Comparison of ENCODE assay signal across 29 cellular contexts in the genomic region with DNA sequence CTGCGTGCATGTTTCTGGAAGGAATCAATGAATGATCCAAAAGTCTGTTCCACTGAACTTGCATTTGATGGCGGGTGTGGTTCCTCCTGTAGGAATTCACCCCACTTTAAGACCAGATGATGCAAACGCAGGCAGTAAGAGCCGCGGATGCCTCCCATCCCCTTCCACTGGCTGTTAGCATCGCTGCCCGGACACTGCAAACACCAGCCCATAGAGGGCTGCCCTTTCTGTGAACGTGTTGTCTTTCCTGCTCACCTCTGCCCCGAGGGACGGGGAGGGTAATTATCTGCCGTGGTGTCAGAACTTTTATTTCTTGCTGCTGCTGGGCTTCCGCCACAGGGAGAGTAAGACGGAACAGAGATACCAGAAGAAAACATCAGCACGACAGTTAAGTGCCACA. TPM values are rescaled to one million over a fixed set of nuclear protein-coding genes. Genes with fewer than 3 reads are reported as not detected.
DNase-seq lines count a peak whose midpoint lies in the region; ATAC-seq, FAIRE-seq and TF ChIP-seq lines count a peak whose summit lies in the region.
"Had no signal": no experiment of that assay in that cellular context is flagged by ENCODE, and none has a peak within 500 bp of the region (broad histone marks: within the 10 kb centered on the region; RNA-seq: fewer than 3 reads in every experiment).

No MANE protein-coding gene starts in this region.

- H3K27ac ChIP-seq in right cardiac atrium (ENCODE audit: low read length) (no peak overlapping the region), astrocyte (ENCODE audit: low read depth, low read length) (no peak overlapping the region), smooth muscle cell (ENCODE audit: low read depth) (peak overlapping the region; percentile 68), thyroid gland (no peak overlapping the region)
- H3K27ac ChIP-seq: ascending aorta, neutrophil, psoas muscle, RWPE1, SK-N-MC had no signal

- TF ChIP-seq CTCF in astrocyte (IDR thresholded peaks at IDR 0.05; ENCODE audit: insufficient read depth, low read depth, low read length): no peak
- TF ChIP-seq CTCF in smooth muscle cell (IDR thresholded peaks at IDR 0.05; ENCODE audit: borderline replicate concordance, insufficient read depth, poor library complexity, severe bottlenecking): no peak
- no peak for TF ChIP-seq CTCF in thyroid gland (IDR thresholded peaks at IDR 0.05)

- peaks cover 1% of the 10 kb centered on the region for H3K36me3 Mint-ChIP-seq in astrocyte (ENCODE audit: low read depth, unreplicated experiment)
- H3K36me3 Mint-ChIP-seq: activated naive CD8-positive, alpha-beta T cell treated with anti-CD3 and anti-CD28 coated beads, Interleukin-2, amount 10 ng/mL, durations not matched to agents 7 days and 5 days; CD4-positive, alpha-beta memory T cell; memory B cell had no signal

- H3K4me1 ChIP-seq in right cardiac atrium (ENCODE audit: control insufficient read depth, insufficient read depth, low read length) (peaks cover 5% of the 10 kb centered on the region), astrocyte (ENCODE audit: insufficient read depth, low read length) (peaks cover 15% of the 10 kb centered on the region), smooth muscle cell (ENCODE audit: low read depth) (peaks cover 13% of the 10 kb centered on the region), thyroid gland (no peaks in the 10 kb centered on the region)
- H3K4me1 ChIP-seq: ascending aorta, psoas muscle had no signal

- no peaks in the 10 kb centered on the region for H3K9me3 ChIP-seq in right cardiac atrium (ENCODE audit: control insufficient read depth, low read length)
- peaks cover 3% of the 10 kb centered on the region for H3K9me3 ChIP-seq in astrocyte (ENCODE audit: insufficient read depth, low read depth, low read length)
- no peaks in the 10 kb centered on the region for H3K9me3 ChIP-seq in smooth muscle cell (replicated peaks; ENCODE audit: low read depth)
- no peaks in the 10 kb centered on the region for H3K9me3 ChIP-seq in thyroid gland
- H3K9me3 ChIP-seq: neutrophil, psoas muscle had no signal

- H2AFZ ChIP-seq in astrocyte (ENCODE audit: low read depth, low read length) (no peak overlapping the region), smooth muscle cell (ENCODE audit: low read depth) (peak overlapping the region; percentile 67)

- peaks cover 29% of the 10 kb centered on the region for H3K27me3 Mint-ChIP-seq in astrocyte (ENCODE audit: low read depth, unreplicated experiment)

- DNase-seq in Right ventricle myocardium inferior (ENCODE audit: missing footprints) (peak; percentile 20), right cardiac atrium (no peak), astrocyte (ENCODE audit: low read depth) (no peak), islet precursor cell (peak; percentile 72), smooth muscle cell (lab: John Stamatoyannopoulos, UW; ENCODE audit: unreplicated experiment) (no peak), glomerular visceral epithelial cell (ENCODE audit: extremely low spot score) (no peak), thyroid gland (no peak)
- DNase-seq: 8988T; activated CD4-positive, alpha-beta T cell treated with anti-CD3 and anti-CD28 coated beads for 36 hours; activated gamma-delta T cell; activated naive CD8-positive, alpha-beta T cell treated with anti-CD3 and anti-CD28 coated beads, Interleukin-2, amount 10 ng/mL, durations not matched to agents 7 days and 5 days; CD4-positive, alpha-beta memory T cell; central memory CD4-positive, alpha-beta T cell; KG1; MG63; NCI-H1105 treated with DMSO at 0.1 percent for 48 hours; NCI-H2029 treated with DMSO at 0.1 percent for 48 hours; NCI-H2227 treated with DMSO at 0.1 percent for 48 hours; NCI-H526 treated with DMSO at 0.1 percent for 48 hours; psoas muscle; stimulated activated naive CD4-positive, alpha-beta T cell treated with Interleukin-2 at 50 U/mL for 16 hours; T-helper 17 cell had no signal

- H3K9ac ChIP-seq in astrocyte (ENCODE audit: low read length) (no peak overlapping the region), smooth muscle cell (ENCODE audit: low read depth) (no peak overlapping the region)

- H3F3A ChIP-seq in smooth muscle cell (ENCODE audit: low read depth): no peaks in the 10 kb centered on the region

- FAIRE-seq in astrocyte (lab: Jason Lieb, UNC): no peak
- FAIRE-seq: GM12878 had no signal

- peaks cover 14% of the 10 kb centered on the region for H3K9me3 Mint-ChIP-seq in astrocyte (ENCODE audit: unreplicated experiment)
- H3K9me3 Mint-ChIP-seq: activated naive CD8-positive, alpha-beta T cell treated with anti-CD3 and anti-CD28 coated beads, Interleukin-2, amount 10 ng/mL, durations not matched to agents 7 days and 5 days; memory B cell had no signal

- peak overlapping the region; percentile 77 for H3K27ac Mint-ChIP-seq in astrocyte (ENCODE audit: unreplicated experiment)
- H3K27ac Mint-ChIP-seq: activated CD4-positive, alpha-beta T cell treated with anti-CD3 and anti-CD28 coated beads for 36 hours; activated naive CD8-positive, alpha-beta T cell treated with anti-CD3 and anti-CD28 coated beads, Interleukin-2, amount 10 ng/mL, durations not matched to agents 7 days and 5 days; CD4-positive, alpha-beta memory T cell; memory B cell; T-helper 17 cell had no signal

- H3K4me2 ChIP-seq in astrocyte (ENCODE audit: low read length) (peak overlapping the region; percentile 51), smooth muscle cell (peak overlapping the region; percentile 74)

- H4K20me1 ChIP-seq in astrocyte (ENCODE audit: insufficient read depth, low read length) (no peaks in the 10 kb centered on the region), smooth muscle cell (ENCODE audit: low read depth) (no peaks in the 10 kb centered on the region)

- H3K4me1 Mint-ChIP-seq in astrocyte (ENCODE audit: low read depth, unreplicated experiment): peaks cover 15% of the 10 kb centered on the region
- H3K4me1 Mint-ChIP-seq: activated CD4-positive, alpha-beta T cell treated with anti-CD3 and anti-CD28 coated beads for 36 hours; activated naive CD8-positive, alpha-beta T cell treated with anti-CD3 and anti-CD28 coated beads, Interleukin-2, amount 10 ng/mL, durations not matched to agents 7 days and 5 days; CD4-positive, alpha-beta memory T cell; memory B cell; T-helper 17 cell had no signal

- H3K79me2 ChIP-seq in astrocyte (ENCODE audit: insufficient read depth, low read length) (no peaks in the 10 kb centered on the region), smooth muscle cell (ENCODE audit: low read depth) (no peaks in the 10 kb centered on the region)

- no peak for TF ChIP-seq POLR2A in thyroid gland (IDR thresholded peaks at IDR 0.05)

- intact Hi-C loops in Right ventricle myocardium inferior (cut with DNase I) (no loop called here), right cardiac atrium (cut with DNase I) (no loop called here), thyroid gland (cut with DNase I) (no loop called here)

- H3K27me3 ChIP-seq in right cardiac atrium (ENCODE audit: control insufficient read depth, insufficient read depth): no peaks in the 10 kb centered on the region
- H3K27me3 ChIP-seq in astrocyte (ENCODE audit: insufficient read depth, low read length): peaks cover 3% of the 10 kb centered on the region
- H3K27me3 ChIP-seq in smooth muscle cell (ENCODE audit: low read depth): no peaks in the 10 kb centered on the region
- no peaks in the 10 kb centered on the region for H3K27me3 ChIP-seq in thyroid gland
- H3K27me3 ChIP-seq: ascending aorta, MG63 had no signal

- H3K36me3 ChIP-seq in astrocyte (ENCODE audit: insufficient read depth, low read length): no peaks in the 10 kb centered on the region
- H3K36me3 ChIP-seq in smooth muscle cell (ENCODE audit: low read depth): no peaks in the 10 kb centered on the region
- H3K36me3 ChIP-seq in thyroid gland: no peaks in the 10 kb centered on the region
- H3K36me3 ChIP-seq: ascending aorta, MG63, neutrophil had no signal

- H3K4me3 ChIP-seq in right cardiac atrium (ENCODE audit: low read length): no peak overlapping the region
- no peak overlapping the region for H3K4me3 ChIP-seq in astrocyte (ENCODE audit: insufficient read depth, low read depth, low read length)
- no peak overlapping the region for H3K4me3 ChIP-seq in smooth muscle cell
- no peak overlapping the region for H3K4me3 ChIP-seq in thyroid gland (replicated peaks in 1 of 3)
- H3K4me3 ChIP-seq: ascending aorta, GM12878, MG63, psoas muscle, SK-N-MC had no signal

- no peak overlapping the region for H3K4me3 Mint-ChIP-seq in astrocyte (ENCODE audit: unreplicated experiment)
- H3K4me3 Mint-ChIP-seq: activated CD4-positive, alpha-beta T cell treated with anti-CD3 and anti-CD28 coated beads for 36 hours; activated naive CD8-positive, alpha-beta T cell treated with anti-CD3 and anti-CD28 coated beads, Interleukin-2, amount 10 ng/mL, durations not matched to agents 7 days and 5 days; CD4-positive, alpha-beta memory T cell; memory B cell; T-helper 17 cell had no signal

- ATAC-seq in Right ventricle myocardium inferior (no peak), right cardiac atrium (no peak), HG03196 (IDR thresholded peaks at IDR 0.05; ENCODE audit: unreplicated experiment) (no peak)
- ATAC-seq: activated CD4-positive, alpha-beta T cell treated with anti-CD3 and anti-CD28 coated beads for 36 hours; GM12878; T-helper 17 cell had no signal

- WGBS in right cardiac atrium: 48% methylated on average over 14 of the region's 14 CpGs
- 56% methylated on average over 14 of the region's 14 CpGs for WGBS in smooth muscle cell (ENCODE audit: low lambda C conversion rate)
- 42 to 48% methylated on average over 14 of the region's 14 CpGs for WGBS in thyroid gland, 2 donors

RNA-seq across cellular contexts. Expression of a gene that starts 53.0 kb away (rescaled TPM):
- total RNA-seq in Right ventricle myocardium inferior (20.0 TPM), right cardiac atrium (10 to 100 TPM in 2 of 4 donors, 1 to 10 TPM in 2; 5.2 to 14.5 (median 10.8) TPM), astrocyte (16.9 and 17.7 TPM in 2 replicates), smooth muscle cell (9.1 and 10.1 TPM in 2 replicates), thyroid gland (1 to 10 TPM in 3 of 4 donors, under 1 TPM in 1; 0.94 to 5.3 (median 2.3) TPM)
- polyA plus RNA-seq in right cardiac atrium (6.3 TPM), smooth muscle cell (4.9 and 7.1 TPM in 2 replicates)

Comparison
In these comparisons a context has a peak if more than half of its experiments do, and no peak if none do; other contexts are left out.
1. DNase-seq: peak in Right ventricle myocardium inferior (single experiment) and islet precursor cell (single experiment); none in right cardiac atrium (0 of 3), astrocyte (single experiment), smooth muscle cell (single experiment), glomerular visceral epithelial cell (single experiment) and thyroid gland (0 of 2).